In the genomic region with DNA sequence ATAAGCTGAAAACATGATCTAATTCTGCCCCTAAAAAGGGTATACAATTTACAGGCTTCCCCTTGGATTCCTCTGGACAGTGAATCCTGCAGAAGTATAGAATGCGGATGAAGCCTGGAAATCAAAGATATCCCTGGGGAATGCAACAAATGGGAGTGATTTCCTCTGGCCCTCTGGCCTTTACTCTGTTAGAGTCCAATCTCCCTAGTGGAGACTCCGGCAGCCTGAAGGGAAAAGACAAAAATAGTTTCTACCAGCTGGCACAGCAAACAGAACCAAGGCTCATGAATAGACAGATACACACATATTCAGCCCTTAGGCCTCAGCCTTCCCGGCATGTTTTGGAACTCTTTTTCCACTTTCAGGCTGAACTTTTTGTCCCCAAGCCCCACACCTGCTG, we compare ENCODE assay signal across 14 cellular contexts. TPM values are rescaled to one million over a fixed set of nuclear protein-coding genes. Genes with fewer than 3 reads are reported as not detected.
"Had no signal": no experiment of that assay in that cellular context is flagged by ENCODE, and none has a peak within 500 bp of the region (broad histone marks: within the 10 kb centered on the region; RNA-seq: fewer than 3 reads in every experiment).

No MANE protein-coding gene starts in this region.

- DNase-seq: activated CD4-positive, alpha-beta T cell treated with anti-CD3 and anti-CD28 coated beads, Interleukin-2, amount 50 U/mL, for 1 hour; activated effector memory CD4-positive, alpha-beta T cell treated with anti-CD3 and anti-CD28 coated beads, Interleukin-2, amount 50 U/mL, for 16 hours; activated T-cell treated with anti-CD3 and anti-CD28 coated beads, Interleukin-2, amount 50 U/mL, for 1 hour; amygdala; hippocampal formation; kidney glomerular epithelial cell; nephron progenitor cell; ovary; small intestine; stomach had no signal

- H3K4me3 ChIP-seq: ovary, stomach had no signal

- H3K27ac ChIP-seq: ovary, stomach had no signal

- H3K9me3 ChIP-seq: ovary, stomach had no signal

- H3K36me3 ChIP-seq: ovary, stomach had no signal

- H3K27me3 ChIP-seq: ovary, stomach had no signal

RNA-seq across cellular contexts. Expression of a gene that starts 3.9 kb away (rescaled TPM):
- total RNA-seq: activated naive CD4-positive, alpha-beta T cell treated with anti-CD3 and anti-CD28 coated beads, Interleukin-2, amount 50 U/mL, for 72 hours; endothelial cell of umbilical vein; mucosa of gallbladder; ovary; renal cortical epithelial cell; stomach had no signal
- polyA plus RNA-seq: endothelial cell of umbilical vein, ovary, small intestine, stomach had no signal
